18 cellular contexts compared by ENCODE assay signal in genomic region chr1:245469734-245470133, GRCh38.
"Had no signal": no experiment of that assay in that cellular context is flagged by ENCODE, and none has a peak within 500 bp of the region (broad histone marks: within the 10 kb centered on the region; RNA-seq: fewer than 3 reads in every experiment).

No MANE protein-coding gene starts in this region.

- H3K4me1 ChIP-seq: heart left ventricle, right atrium auricular region, transverse colon, vagina had no signal

- H3K27me3 ChIP-seq: heart left ventricle, right atrium auricular region, transverse colon, vagina had no signal

- ATAC-seq: activated CD8-positive, alpha-beta memory T cell treated with anti-CD3 and anti-CD28 coated beads, Interleukin-2, amount 10 ng/mL, durations not matched to agents 7 days and 5 days; activated naive CD8-positive, alpha-beta T cell treated with anti-CD3 and anti-CD28 coated beads, Interleukin-2, amount 50 U/mL, for 24 hours; heart left ventricle; natural killer cell treated with Interleukin-12 subunit alpha and Interleukin-12 subunit beta and Interleukin-15 and Interleukin-18, amount 100 ng/mL, for 72 hours had no signal

- H3K9me3 ChIP-seq: heart left ventricle, right atrium auricular region, transverse colon, vagina had no signal

- H3K36me3 ChIP-seq: heart left ventricle, right atrium auricular region, transverse colon, vagina had no signal

- H3K4me3 ChIP-seq: heart left ventricle, right atrium auricular region, skin epidermis, transverse colon, vagina had no signal

- H3K27ac ChIP-seq: heart left ventricle, right atrium auricular region, skin epidermis, transverse colon, vagina, VCaP had no signal

- DNase-seq: activated CD4-positive, alpha-beta memory T cell treated with anti-CD3 and anti-CD28 coated beads for 36 hours; activated CD8-positive, alpha-beta memory T cell treated with anti-CD3 and anti-CD28 coated beads, Interleukin-2, amount 10 ng/mL, durations not matched to agents 7 days and 5 days; activated naive CD4-positive, alpha-beta T cell treated with anti-CD3 and anti-CD28 coated beads for 36 hours; activated naive CD8-positive, alpha-beta T cell treated with anti-CD3 and anti-CD28 coated beads, Interleukin-2, amount 50 U/mL, for 24 hours; activated T-cell treated with anti-CD3 and anti-CD28 coated beads, Interleukin-2, amount 50 U/mL, for 1 hour; aorta; endodermal cell; heart left ventricle; immature natural killer cell; occipital lobe; stimulated activated CD4-positive, alpha-beta T cell treated with anti-CD3 and anti-CD28 coated beads, Interleukin-4, amount 100 ng/mL, for 24 hours; stimulated activated naive CD4-positive, alpha-beta T cell; transverse colon had no signal
